15 cellular contexts compared by ENCODE assay signal in genomic region chr11:69306821-69307220, GRCh38. TPM values are rescaled to one million over a fixed set of nuclear protein-coding genes. Genes with fewer than 3 reads are reported as not detected.
A peak's percentile ranks its signal among the peaks of the same experiment; 100 is the strongest.
DNase-seq lines count a peak whose midpoint lies in the region; ATAC-seq, FAIRE-seq and TF ChIP-seq lines count a peak whose summit lies in the region.
"Had no signal": no experiment of that assay in that cellular context is flagged by ENCODE, and none has a peak within 500 bp of the region (broad histone marks: within the 10 kb centered on the region; RNA-seq: fewer than 3 reads in every experiment).

No MANE protein-coding gene starts in this region.

- H3K27ac ChIP-seq in mesenchymal stem cell (ENCODE audit: low read length, poor library complexity, severe bottlenecking) (no peak overlapping the region), body of pancreas (no peak overlapping the region), tibial nerve (no peak overlapping the region)
- H3K27ac ChIP-seq: GM23248 had no signal

- H3K23ac ChIP-seq in mesenchymal stem cell (ENCODE audit: low read length in 2 of 2), result no peak overlapping the region

- FAIRE-seq in H54 (lab: Jason Lieb, UNC), result no peak

- peaks cover 3 to 11% of the 10 kb centered on the region in 2 experiments for H3K36me3 ChIP-seq in mesenchymal stem cell (ENCODE audit: control insufficient read depth in 1 of 2, insufficient read depth in 2 of 2, low read depth in 1 of 2, low read length in 2 of 2)
- no peaks in the 10 kb centered on the region for H3K36me3 ChIP-seq in body of pancreas (replicated peaks in 1 of 2; ENCODE audit: insufficient read depth in 1 of 2, low read depth in 2 of 2)
- H3K36me3 ChIP-seq in tibial nerve, result no peaks in the 10 kb centered on the region
- H3K36me3 ChIP-seq: BLaER1 treated with 17β-estradiol and CSF1 and Interleukin-3, amounts not matched to agents 10 nM and 100 nM had no signal

- no peak overlapping the region for H2BK15ac ChIP-seq in mesenchymal stem cell (ENCODE audit: low read depth, poor library complexity, severe bottlenecking)

- intact Hi-C loops in natural killer cell (cut with micrococcal nuclease) (no loop called here), posterior vena cava (cut with DNase I) (no loop called here), body of pancreas (cut with DNase I) (no loop called here)

- peaks cover 6 to 7% of the 10 kb centered on the region in 2 donors for H3K27me3 Mint-ChIP-seq in natural killer cell treated with Interleukin-12 subunit alpha and Interleukin-12 subunit beta and Interleukin-15 and Interleukin-18, amount 100 ng/mL, for 72 hours
- peaks cover 3 to 17% of the 10 kb centered on the region in 2 donors for H3K27me3 Mint-ChIP-seq in natural killer cell (ENCODE audit: low read depth in 2 of 2)
- H3K27me3 Mint-ChIP-seq: CD4-positive, alpha-beta T cell had no signal

- peak overlapping the region; percentile 37 to 70 for H3K27ac Mint-ChIP-seq in natural killer cell treated with Interleukin-12 subunit alpha and Interleukin-12 subunit beta and Interleukin-15 and Interleukin-18, amount 100 ng/mL, for 72 hours
- H3K27ac Mint-ChIP-seq in natural killer cell, result no peak overlapping the region
- H3K27ac Mint-ChIP-seq: CD4-positive, alpha-beta T cell had no signal

- H3K4ac ChIP-seq in mesenchymal stem cell (ENCODE audit: low read depth in 1 of 2, low read length in 2 of 2), result no peak overlapping the region

- no peak for TF ChIP-seq POLR2A in body of pancreas (IDR thresholded peaks at IDR 0.05)
- TF ChIP-seq POLR2A in H54 (IDR thresholded peaks at IDR 0.05; ENCODE audit: low read depth, low read length), result no peak
- TF ChIP-seq POLR2A in tibial nerve (IDR thresholded peaks at IDR 0.05), result no peak

- no peak overlapping the region for H3K4me2 ChIP-seq in mesenchymal stem cell (ENCODE audit: low read length, poor library complexity, severe bottlenecking)

- H2BK5ac ChIP-seq in mesenchymal stem cell (ENCODE audit: low read depth, low read length, poor library complexity, severe bottlenecking), result no peak overlapping the region

- peak overlapping the region in 1 of 2 experiments; percentile 41 for H3K14ac ChIP-seq in mesenchymal stem cell (ENCODE audit: low read length in 2 of 2)

- H3K4me1 Mint-ChIP-seq in natural killer cell treated with Interleukin-12 subunit alpha and Interleukin-12 subunit beta and Interleukin-15 and Interleukin-18, amount 100 ng/mL, for 72 hours (ENCODE audit: low read depth in 2 of 2), result peaks cover 31 to 41% of the 10 kb centered on the region in 2 donors
- peaks cover 22 to 30% of the 10 kb centered on the region in 2 donors for H3K4me1 Mint-ChIP-seq in natural killer cell

- no peak for TF ChIP-seq EP300 in tibial nerve (IDR thresholded peaks at IDR 0.05)

- DNase-seq in natural killer cell treated with Interleukin-12 subunit alpha and Interleukin-12 subunit beta and Interleukin-15 and Interleukin-18, amount 100 ng/mL, for 72 hours (ENCODE audit: low spot score), result peak; percentile 51
- DNase-seq in natural killer cell (no peak), mesenchymal stem cell (no peak), posterior vena cava (ENCODE audit: low spot score) (peak; percentile 58), body of pancreas (no peak), H54 (ENCODE audit: insufficient read length, low spot score) (no peak), tibial nerve (ENCODE audit: low spot score in 2 of 2) (no peak)
- DNase-seq: 8988T; ACHN; Calu3; CD4-positive, alpha-beta T cell; DMS 273 treated with DMSO at 0.1 percent for 48 hours; GM23248; H7 had no signal

- H3K9me3 ChIP-seq in mesenchymal stem cell (ENCODE audit: control insufficient read depth, low read length) (no peaks in the 10 kb centered on the region), body of pancreas (no peaks in the 10 kb centered on the region), tibial nerve (no peaks in the 10 kb centered on the region)
- H3K9me3 ChIP-seq: BLaER1 treated with 17β-estradiol and CSF1 and Interleukin-3, amounts not matched to agents 10 nM and 100 nM had no signal

- peak overlapping the region; percentile 75 for H4K91ac ChIP-seq in mesenchymal stem cell (ENCODE audit: low read length)

- H3K9me3 Mint-ChIP-seq in natural killer cell treated with Interleukin-12 subunit alpha and Interleukin-12 subunit beta and Interleukin-15 and Interleukin-18, amount 100 ng/mL, for 72 hours, result no peaks in the 10 kb centered on the region
- no peaks in the 10 kb centered on the region for H3K9me3 Mint-ChIP-seq in natural killer cell
- H3K9me3 Mint-ChIP-seq: CD4-positive, alpha-beta T cell had no signal

- H3K4me1 ChIP-seq in mesenchymal stem cell (ENCODE audit: control insufficient read depth, insufficient read depth, low read depth, low read length) (peaks cover 26% of the 10 kb centered on the region), body of pancreas (peaks cover 12% of the 10 kb centered on the region), tibial nerve (peaks cover 0 to 16% (median under 1%) of the 10 kb centered on the region in 4 donors)

- no peak overlapping the region for H2BK120ac ChIP-seq in mesenchymal stem cell (ENCODE audit: low read depth, low read length)

- H2BK12ac ChIP-seq in mesenchymal stem cell (ENCODE audit: low read length in 2 of 2), result no peak overlapping the region

- H3K4me3 ChIP-seq in mesenchymal stem cell (ENCODE audit: insufficient read depth in 1 of 2, low read depth in 1 of 2, low read length in 2 of 2) (no peak overlapping the region), body of pancreas (no peak overlapping the region), tibial nerve (no peak overlapping the region)
- H3K4me3 ChIP-seq: BLaER1 treated with 17β-estradiol and CSF1 and Interleukin-3, amounts not matched to agents 10 nM and 100 nM; GM23248 had no signal

- H4K8ac ChIP-seq in mesenchymal stem cell (ENCODE audit: low read length), result no peak overlapping the region

- no peak overlapping the region for H2AFZ ChIP-seq in mesenchymal stem cell (ENCODE audit: low read depth, low read length)
- H2AFZ ChIP-seq: GM23248 had no signal

- H3K27me3 ChIP-seq in mesenchymal stem cell (ENCODE audit: control insufficient read depth in 1 of 2, insufficient read depth in 1 of 2, low read length in 2 of 2) (no peaks in the 10 kb centered on the region), body of pancreas (no peaks in the 10 kb centered on the region), tibial nerve (no peaks in the 10 kb centered on the region)

- 98% methylated on average over 5 of the region's 5 CpGs for WGBS in mesenchymal stem cell
- 90 to 93% methylated on average over 4 to 5 of the region's 5 CpGs for WGBS in body of pancreas, 2 donors
- 83 to 97% methylated on average over 5 of the region's 5 CpGs for WGBS in tibial nerve, 2 donors

- H3K9ac ChIP-seq in mesenchymal stem cell (ENCODE audit: low read length), result no peak overlapping the region
- H3K9ac ChIP-seq: BLaER1 treated with 17β-estradiol and CSF1 and Interleukin-3, amounts not matched to agents 10 nM and 100 nM; GM23248 had no signal

- no peak overlapping the region for H3K4me3 Mint-ChIP-seq in natural killer cell treated with Interleukin-12 subunit alpha and Interleukin-12 subunit beta and Interleukin-15 and Interleukin-18, amount 100 ng/mL, for 72 hours
- no peak overlapping the region for H3K4me3 Mint-ChIP-seq in natural killer cell
- H3K4me3 Mint-ChIP-seq: CD4-positive, alpha-beta T cell had no signal

- ATAC-seq in natural killer cell treated with Interleukin-12 subunit alpha and Interleukin-12 subunit beta and Interleukin-15 and Interleukin-18, amount 100 ng/mL, for 72 hours, result no peak
- ATAC-seq in natural killer cell (no peak), body of pancreas (no peak)

- H3K36me3 Mint-ChIP-seq in natural killer cell treated with Interleukin-12 subunit alpha and Interleukin-12 subunit beta and Interleukin-15 and Interleukin-18, amount 100 ng/mL, for 72 hours, result no peaks in the 10 kb centered on the region
- no peaks in the 10 kb centered on the region for H3K36me3 Mint-ChIP-seq in natural killer cell

- peaks cover 7% of the 10 kb centered on the region for H3K79me1 ChIP-seq in mesenchymal stem cell (replicated peaks; ENCODE audit: low read length, poor library complexity, severe bottlenecking)

- no peak overlapping the region for H2AK5ac ChIP-seq in mesenchymal stem cell (ENCODE audit: low read length, severe bottlenecking)

- TF ChIP-seq CTCF in natural killer cell (IDR thresholded peaks at IDR 0.05) (no peak), body of pancreas (IDR thresholded peaks at IDR 0.05) (no peak), tibial nerve (IDR thresholded peaks at IDR 0.05) (no peak)

- H3K18ac ChIP-seq in mesenchymal stem cell (ENCODE audit: low read depth in 1 of 2, low read length in 2 of 2), result no peak overlapping the region

RNA-seq across cellular contexts. Expression of gene MYEOV, which starts 12.9 kb away (rescaled TPM):
- not detected for total RNA-seq in natural killer cell treated with Interleukin-12 subunit alpha and Interleukin-12 subunit beta and Interleukin-15 and Interleukin-18, amount 100 ng/mL, for 72 hours
- total RNA-seq in natural killer cell (1 to 10 TPM in 2 of 3 donors, not detected in 1; 1.1 to 1.2 TPM), posterior vena cava (under 1 TPM; 0.46 to 0.57 TPM), body of pancreas (1 to 10 TPM; 2.3 to 7.0 TPM), tibial nerve (10 to 100 TPM in 2 of 4 donors, 1 to 10 TPM in 2; 4.8 to 26.7 (median 9.4) TPM)
- polyA plus RNA-seq in mesenchymal stem cell (2013, experiment 1 of 2), result 2.5 TPM
- 4.8 TPM for polyA plus RNA-seq in mesenchymal stem cell (2013, experiment 2 of 2)
- total RNA-seq: CD4-positive, alpha-beta T cell had no signal

Comparison
In these comparisons a context has a peak if more than half of its experiments do, and no peak if none do; other contexts are left out.
1. DNase-seq: peak in natural killer cell treated with Interleukin-12 subunit alpha and Interleukin-12 subunit beta and Interleukin-15 and Interleukin-18, amount 100 ng/mL, for 72 hours (single experiment) and posterior vena cava (single experiment); none in natural killer cell (single experiment), mesenchymal stem cell (single experiment), body of pancreas (0 of 4), H54 (single experiment) and tibial nerve (0 of 2).
2. H3K27ac Mint-ChIP-seq: peak in natural killer cell treated with Interleukin-12 subunit alpha and Interleukin-12 subunit beta and Interleukin-15 and Interleukin-18, amount 100 ng/mL, for 72 hours (2 of 2); none in natural killer cell (0 of 2).